In the genomic region with DNA sequence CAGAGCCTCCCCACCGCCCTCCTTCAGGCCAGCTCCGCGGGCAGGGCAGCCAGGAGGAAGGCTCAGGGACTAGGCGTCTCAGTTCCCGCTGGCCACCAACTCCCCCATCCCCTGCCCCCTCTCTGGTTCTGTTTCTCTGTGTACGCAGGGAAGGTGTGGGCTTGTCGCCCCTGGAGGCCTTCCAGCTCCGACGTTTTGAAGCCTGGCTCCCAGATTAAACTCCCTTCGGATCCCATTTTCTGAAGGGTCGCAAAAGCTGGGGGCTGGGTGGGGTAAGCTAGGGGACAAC, we compare ENCODE assay signal across 8 cellular contexts. TPM values are rescaled to one million over a fixed set of nuclear protein-coding genes. Genes with fewer than 3 reads are reported as not detected.
DNase-seq lines count a peak whose midpoint lies in the region; ATAC-seq and TF ChIP-seq lines count a peak whose summit lies in the region.

No MANE protein-coding gene starts in this region.

- H3K27ac ChIP-seq in hepatocyte (peak overlapping the region; percentile 91), skeletal muscle tissue (ENCODE audit: low read depth, low read length) (peak overlapping the region; percentile 78)

- H3K27me3 ChIP-seq in hepatocyte (no peaks in the 10 kb centered on the region), skeletal muscle tissue (ENCODE audit: control insufficient read depth in 3 of 3, insufficient read depth in 3 of 3, low read length in 3 of 3) (no peaks in the 10 kb centered on the region)

- TF ChIP-seq CTCF in hepatocyte (IDR thresholded peaks at IDR 0.05; ENCODE audit: poor library complexity) = no peak
- no peak for TF ChIP-seq CTCF in GM10266 (IDR thresholded peaks at IDR 0.05; ENCODE audit: control insufficient read depth, insufficient read depth, low read depth, missing control alignments)

- H3K4me3 Mint-ChIP-seq in activated CD8-positive, alpha-beta memory T cell treated with anti-CD3 and anti-CD28 coated beads, Interleukin-2, amount 10 ng/mL, durations not matched to agents 7 days and 5 days = peak overlapping the region; percentile 90
- H3K4me3 Mint-ChIP-seq in activated T-helper 1 cell treated with anti-CD3 and anti-CD28 coated beads, Interleukin-12 subunit alpha, Interleukin-12 subunit beta, Interleukin-2, Interleukin-4 antibody, amounts not matched to agents 30 ng/mL and 10 ng/mL and 1 ng/mL, durations not matched to agents 14 hours and 24 hours and 36 hours = peak overlapping the region; percentile 87

- peak overlapping the region; percentile 86 for H3K4me2 ChIP-seq in hepatocyte

- 3% methylated on average over 11 of the region's 11 CpGs for WGBS in hepatocyte (ENCODE audit: low lambda C conversion rate, missing lambda C conversion rate)

- H3K4me1 ChIP-seq in hepatocyte (ENCODE audit: insufficient read depth) = peaks cover 32% of the 10 kb centered on the region
- H3K4me1 ChIP-seq in skeletal muscle tissue (ENCODE audit: control insufficient read depth in 3 of 3, insufficient read depth in 3 of 3, low read length in 3 of 3) = peaks cover 18 to 31% (median 19%) of the 10 kb centered on the region in 3 donors

- peaks cover 5% of the 10 kb centered on the region for H3K36me3 Mint-ChIP-seq in activated CD8-positive, alpha-beta memory T cell treated with anti-CD3 and anti-CD28 coated beads, Interleukin-2, amount 10 ng/mL, durations not matched to agents 7 days and 5 days
- peaks cover 12% of the 10 kb centered on the region for H3K36me3 Mint-ChIP-seq in activated T-helper 1 cell treated with anti-CD3 and anti-CD28 coated beads, Interleukin-12 subunit alpha, Interleukin-12 subunit beta, Interleukin-2, Interleukin-4 antibody, amounts not matched to agents 30 ng/mL and 10 ng/mL and 1 ng/mL, durations not matched to agents 14 hours and 24 hours and 36 hours (ENCODE audit: low read depth)

- no peaks in the 10 kb centered on the region for H3K9me3 ChIP-seq in hepatocyte (ENCODE audit: low read depth)
- no peaks in the 10 kb centered on the region for H3K9me3 ChIP-seq in skeletal muscle tissue (ENCODE audit: control insufficient read depth in 3 of 3, low read length in 3 of 3)

- no peaks in the 10 kb centered on the region for H3K36me3 ChIP-seq in hepatocyte (replicated peaks; ENCODE audit: insufficient read depth, low read depth)
- no peaks in the 10 kb centered on the region for H3K36me3 ChIP-seq in skeletal muscle tissue (ENCODE audit: control insufficient read depth in 3 of 3, insufficient read depth in 3 of 3, low read length in 3 of 3)

- H2AFZ ChIP-seq in hepatocyte = peak overlapping the region; percentile 80

- no peaks in the 10 kb centered on the region for H4K20me1 ChIP-seq in hepatocyte (ENCODE audit: insufficient read depth, poor library complexity, severe bottlenecking)

- peaks cover 31% of the 10 kb centered on the region for H3K4me1 Mint-ChIP-seq in activated CD8-positive, alpha-beta memory T cell treated with anti-CD3 and anti-CD28 coated beads, Interleukin-2, amount 10 ng/mL, durations not matched to agents 7 days and 5 days
- peaks cover 43% of the 10 kb centered on the region for H3K4me1 Mint-ChIP-seq in activated T-helper 1 cell treated with anti-CD3 and anti-CD28 coated beads, Interleukin-12 subunit alpha, Interleukin-12 subunit beta, Interleukin-2, Interleukin-4 antibody, amounts not matched to agents 30 ng/mL and 10 ng/mL and 1 ng/mL, durations not matched to agents 14 hours and 24 hours and 36 hours (ENCODE audit: low read depth)

- H3K27ac Mint-ChIP-seq in activated CD8-positive, alpha-beta memory T cell treated with anti-CD3 and anti-CD28 coated beads, Interleukin-2, amount 10 ng/mL, durations not matched to agents 7 days and 5 days = peak overlapping the region; percentile 87
- peak overlapping the region; percentile 85 for H3K27ac Mint-ChIP-seq in activated T-helper 1 cell treated with anti-CD3 and anti-CD28 coated beads, Interleukin-12 subunit alpha, Interleukin-12 subunit beta, Interleukin-2, Interleukin-4 antibody, amounts not matched to agents 30 ng/mL and 10 ng/mL and 1 ng/mL, durations not matched to agents 14 hours and 24 hours and 36 hours

- H3K79me2 ChIP-seq in hepatocyte = peaks cover 36% of the 10 kb centered on the region

- H3K9ac ChIP-seq in skeletal muscle tissue (ENCODE audit: low read depth in 1 of 3, low read length in 3 of 3) = peak overlapping the region; percentile 77 to 88 (median 81)

- H3K27me3 Mint-ChIP-seq in activated CD8-positive, alpha-beta memory T cell treated with anti-CD3 and anti-CD28 coated beads, Interleukin-2, amount 10 ng/mL, durations not matched to agents 7 days and 5 days = no peaks in the 10 kb centered on the region
- no peaks in the 10 kb centered on the region for H3K27me3 Mint-ChIP-seq in activated T-helper 1 cell treated with anti-CD3 and anti-CD28 coated beads, Interleukin-12 subunit alpha, Interleukin-12 subunit beta, Interleukin-2, Interleukin-4 antibody, amounts not matched to agents 30 ng/mL and 10 ng/mL and 1 ng/mL, durations not matched to agents 14 hours and 24 hours and 36 hours (ENCODE audit: insufficient read depth)

- peak overlapping the region; percentile 95 for H3K4me3 ChIP-seq in hepatocyte
- peak overlapping the region; percentile 78 to 90 (median 89) for H3K4me3 ChIP-seq in skeletal muscle tissue (ENCODE audit: low read length in 3 of 3)

- H3K9me3 Mint-ChIP-seq in activated CD8-positive, alpha-beta memory T cell treated with anti-CD3 and anti-CD28 coated beads, Interleukin-2, amount 10 ng/mL, durations not matched to agents 7 days and 5 days (ENCODE audit: low read depth) = no peaks in the 10 kb centered on the region
- H3K9me3 Mint-ChIP-seq in activated T-helper 1 cell treated with anti-CD3 and anti-CD28 coated beads, Interleukin-12 subunit alpha, Interleukin-12 subunit beta, Interleukin-2, Interleukin-4 antibody, amounts not matched to agents 30 ng/mL and 10 ng/mL and 1 ng/mL, durations not matched to agents 14 hours and 24 hours and 36 hours = no peaks in the 10 kb centered on the region

- no peak for DNase-seq in activated CD8-positive, alpha-beta memory T cell treated with anti-CD3 and anti-CD28 coated beads, Interleukin-2, amount 10 ng/mL, durations not matched to agents 7 days and 5 days
- DNase-seq in activated CD8-positive, alpha-beta memory T cell treated with anti-CD3 and anti-CD28 coated beads, Interleukin-2, amount 50 U/mL, for 48 hours = no peak
- DNase-seq in activated T-helper 1 cell treated with anti-CD3 and anti-CD28 coated beads, Interleukin-12 subunit alpha, Interleukin-12 subunit beta, Interleukin-2, Interleukin-4 antibody, amounts not matched to agents 30 ng/mL and 10 ng/mL and 1 ng/mL, durations not matched to agents 14 hours and 24 hours and 36 hours (ENCODE audit: low spot score) = no peak
- no peak for DNase-seq in hepatocyte (ENCODE audit: low spot score)
- no peak for DNase-seq in LoVo (ENCODE audit: low spot score)
- DNase-seq in GM10266 (ENCODE audit: extremely low spot score) = no peak

- intact Hi-C loops in activated T-helper 1 cell treated with anti-CD3 and anti-CD28 coated beads, Interleukin-12 subunit alpha, Interleukin-12 subunit beta, Interleukin-2, Interleukin-4 antibody, amounts not matched to agents 30 ng/mL and 10 ng/mL and 1 ng/mL, durations not matched to agents 14 hours and 24 hours and 36 hours (cut with micrococcal nuclease) = loop anchor here (1.0 to 5.0 kb wide), 7 partner anchors 9 to 604 kb away; a partner anchor contains a TSS

- no peaks in the 10 kb centered on the region for H3K9me2 ChIP-seq in hepatocyte (replicated peaks; ENCODE audit: insufficient read depth)

- CTCF ChIA-PET in activated CD8-positive, alpha-beta memory T cell treated with anti-CD3 and anti-CD28 coated beads, Interleukin-2, amount 10 ng/mL, durations not matched to agents 7 days and 5 days (lab: Charles Lee) = interaction anchor here (0.6 to 6.1 kb wide), 6 partner anchors 14 to 311 kb away, joined by 3 to 33 read pairs (median 5); a partner anchor contains a TSS

- peak; percentile 40 for ATAC-seq in activated CD8-positive, alpha-beta memory T cell treated with anti-CD3 and anti-CD28 coated beads, Interleukin-2, amount 10 ng/mL, durations not matched to agents 7 days and 5 days
- peak; percentile 20 for ATAC-seq in HG03066 (IDR thresholded peaks at IDR 0.05; ENCODE audit: low read depth, unreplicated experiment)

RNA-seq across cellular contexts. Expression of a gene that starts 0.3 kb away (rescaled TPM):
- total RNA-seq in activated CD8-positive, alpha-beta memory T cell treated with anti-CD3 and anti-CD28 coated beads, Interleukin-2, amount 10 ng/mL, durations not matched to agents 7 days and 5 days = 10 to 100 TPM; 72.6 to 78.1 TPM
- 72.5 and 83.7 TPM in 2 replicates for total RNA-seq in activated T-helper 1 cell treated with anti-CD3 and anti-CD28 coated beads, Interleukin-12 subunit alpha, Interleukin-12 subunit beta, Interleukin-2, Interleukin-4 antibody, amounts not matched to agents 30 ng/mL and 10 ng/mL and 1 ng/mL, durations not matched to agents 14 hours and 24 hours and 36 hours
- total RNA-seq in hepatocyte (112 and 174 TPM in 2 replicates), skeletal muscle tissue (20.4 TPM)
- polyA plus RNA-seq in hepatocyte = 333 and 348 TPM in 2 replicates

RNA-seq across cellular contexts. Expression of a gene that starts 13.7 kb away (rescaled TPM):
- total RNA-seq in activated CD8-positive, alpha-beta memory T cell treated with anti-CD3 and anti-CD28 coated beads, Interleukin-2, amount 10 ng/mL, durations not matched to agents 7 days and 5 days = 100 to 1,000 TPM; 192 to 279 TPM
- total RNA-seq in activated T-helper 1 cell treated with anti-CD3 and anti-CD28 coated beads, Interleukin-12 subunit alpha, Interleukin-12 subunit beta, Interleukin-2, Interleukin-4 antibody, amounts not matched to agents 30 ng/mL and 10 ng/mL and 1 ng/mL, durations not matched to agents 14 hours and 24 hours and 36 hours = 340 and 348 TPM in 2 replicates
- 143 and 151 TPM in 2 replicates for total RNA-seq in hepatocyte
- 117 and 123 TPM in 2 replicates for polyA plus RNA-seq in hepatocyte
- 109 TPM for total RNA-seq in skeletal muscle tissue
